In the genomic region with DNA sequence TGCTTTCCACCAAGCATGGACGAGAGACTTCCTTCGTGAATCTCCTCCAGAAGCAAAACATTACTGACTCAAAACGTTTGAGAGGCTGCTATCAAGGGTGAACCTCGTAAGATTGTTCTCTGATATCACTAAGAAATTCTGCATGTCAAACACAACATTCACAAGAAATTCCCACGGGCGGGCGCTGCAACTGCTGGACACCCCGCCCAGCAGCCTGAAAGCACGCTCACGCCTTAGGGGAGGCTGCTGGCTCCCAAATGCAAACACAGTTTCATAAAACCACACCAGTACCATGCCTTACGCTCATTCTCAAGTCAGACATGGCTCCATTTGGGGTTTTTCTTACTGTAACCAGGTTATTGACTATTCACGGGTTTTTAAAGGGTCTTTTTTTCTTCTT, we compare ENCODE assay signal across 26 cellular contexts. TPM values are rescaled to one million over a fixed set of nuclear protein-coding genes. Genes with fewer than 3 reads are reported as not detected.
DNase-seq lines count a peak whose midpoint lies in the region; ATAC-seq and TF ChIP-seq lines count a peak whose summit lies in the region.
"Had no signal": no experiment of that assay in that cellular context is flagged by ENCODE, and none has a peak within 500 bp of the region (broad histone marks: within the 10 kb centered on the region; RNA-seq: fewer than 3 reads in every experiment).

No MANE protein-coding gene starts in this region.

- no peaks in the 10 kb centered on the region for H3K79me2 ChIP-seq in OCI-LY7 (ENCODE audit: insufficient read depth, low read depth, low read length)
- H3K79me2 ChIP-seq: hepatocyte had no signal

- H3K4me3 ChIP-seq in OCI-LY7 (ENCODE audit: low read depth, low read length, poor library complexity, severe bottlenecking): no peak overlapping the region
- H3K4me3 ChIP-seq: A549, adrenal gland, hepatocyte, left ventricle myocardium inferior, SK-N-MC, tibial artery had no signal

- no peak overlapping the region for H3K4me3 Mint-ChIP-seq in activated T-cell treated with anti-CD3 and anti-CD28 coated beads, Interleukin-2, amount 50 U/mL, for 24 hours
- no peak overlapping the region for H3K4me3 Mint-ChIP-seq in activated T-cell treated with anti-CD3 and anti-CD28 coated beads, Interleukin-2, amount 50 U/mL, for 72 hours
- H3K4me3 Mint-ChIP-seq in activated CD8-positive, alpha-beta T cell treated with anti-CD3 and anti-CD28 coated beads, Interleukin-2, amount 10 ng/mL, durations not matched to agents 7 days and 5 days: no peak overlapping the region
- H3K4me3 Mint-ChIP-seq in type B pancreatic cell: no peak overlapping the region
- H3K4me3 Mint-ChIP-seq: brain had no signal

- no peak overlapping the region for H3K27ac ChIP-seq in OCI-LY7 (ENCODE audit: low read depth, low read length, poor library complexity, severe bottlenecking)
- H3K27ac ChIP-seq: A549, adrenal gland, epithelial cell of prostate, foreskin keratinocyte, hepatocyte, left ventricle myocardium inferior, SK-N-MC, tibial artery had no signal

- H3K36me3 ChIP-seq in OCI-LY7 (ENCODE audit: insufficient read depth, low read length): no peaks in the 10 kb centered on the region; the same call in 1 of the 2 replicates
- H3K36me3 ChIP-seq: adrenal gland, left ventricle myocardium inferior, tibial artery had no signal

- peak overlapping the region; percentile 2 for H3K27ac Mint-ChIP-seq in activated T-cell treated with anti-CD3 and anti-CD28 coated beads, Interleukin-2, amount 50 U/mL, for 24 hours
- H3K27ac Mint-ChIP-seq in activated T-cell treated with anti-CD3 and anti-CD28 coated beads, Interleukin-2, amount 50 U/mL, for 72 hours: no peak overlapping the region
- peak overlapping the region; percentile 43 for H3K27ac Mint-ChIP-seq in activated CD8-positive, alpha-beta T cell treated with anti-CD3 and anti-CD28 coated beads, Interleukin-2, amount 10 ng/mL, durations not matched to agents 7 days and 5 days
- H3K27ac Mint-ChIP-seq in type B pancreatic cell: peak overlapping the region; percentile 51

- H2AFZ ChIP-seq in OCI-LY7 (ENCODE audit: low read length): no peak overlapping the region
- H2AFZ ChIP-seq: hepatocyte had no signal

- ATAC-seq in activated T-cell treated with anti-CD3 and anti-CD28 coated beads, Interleukin-2, amount 50 U/mL, for 72 hours (replicated peaks in 1 of 2): no peak
- ATAC-seq in activated CD8-positive, alpha-beta T cell treated with anti-CD3 and anti-CD28 coated beads, Interleukin-2, amount 10 ng/mL, durations not matched to agents 7 days and 5 days: no peak
- no peak for ATAC-seq in GM18498 (IDR thresholded peaks at IDR 0.05; ENCODE audit: unreplicated experiment)
- ATAC-seq: A549, foreskin keratinocyte had no signal

- no peak for DNase-seq in activated T-cell treated with anti-CD3 and anti-CD28 coated beads, Interleukin-2, amount 50 U/mL, for 24 hours
- DNase-seq in activated T-cell treated with anti-CD3 and anti-CD28 coated beads, Interleukin-2, amount 50 U/mL, for 72 hours: no peak
- DNase-seq in activated CD8-positive, alpha-beta T cell treated with anti-CD3 and anti-CD28 coated beads, Interleukin-2, amount 10 ng/mL, durations not matched to agents 7 days and 5 days: no peak
- peak; percentile 24 for DNase-seq in mesenteric fat pad (ENCODE audit: low spot score)
- DNase-seq in type B pancreatic cell (ENCODE audit: extremely low spot score, unreplicated experiment): no peak
- no peak for DNase-seq in OCI-LY7 (ENCODE audit: low spot score)
- DNase-seq in GM19240 (ENCODE audit: insufficient read length, low spot score): no peak
- DNase-seq: activated CD4-positive, CD25-positive, alpha-beta regulatory T cell treated with anti-CD3 and anti-CD28 coated beads, Interleukin-2, amount 50 U/mL, for 72 hours; activated naive CD4-positive, alpha-beta T cell treated with Interleukin-2 at 50 U/mL for 16 hours; activated T-cell treated with anti-CD3 and anti-CD28 coated beads, Interleukin-2, amount 50 U/mL, for 48 hours; adrenal gland; foreskin keratinocyte; left ventricle myocardium inferior; mesendoderm; NCI-H1105; NCI-H187 treated with DMSO at 0.1 percent for 48 hours; NCI-H526 treated with DMSO at 0.1 percent for 48 hours; small intestine; tibial artery had no signal

- BruUV-seq in OCI-LY7 (replicated peaks; lab: Mats Ljungman, UMichigan): no TSS peak

- no peak overlapping the region for H3K4me2 ChIP-seq in OCI-LY7 (ENCODE audit: low read length)
- H3K4me2 ChIP-seq: A549, hepatocyte had no signal

- peaks cover 88% of the 10 kb centered on the region for H3K4me1 Mint-ChIP-seq in activated T-cell treated with anti-CD3 and anti-CD28 coated beads, Interleukin-2, amount 50 U/mL, for 24 hours (ENCODE audit: low read depth)
- H3K4me1 Mint-ChIP-seq in activated T-cell treated with anti-CD3 and anti-CD28 coated beads, Interleukin-2, amount 50 U/mL, for 72 hours (ENCODE audit: low read depth): peaks cover 65% of the 10 kb centered on the region
- H3K4me1 Mint-ChIP-seq in activated CD8-positive, alpha-beta T cell treated with anti-CD3 and anti-CD28 coated beads, Interleukin-2, amount 10 ng/mL, durations not matched to agents 7 days and 5 days (ENCODE audit: low read depth): peaks cover 71% of the 10 kb centered on the region
- peaks cover 63% of the 10 kb centered on the region for H3K4me1 Mint-ChIP-seq in type B pancreatic cell (ENCODE audit: unreplicated experiment)

- H3K4me1 ChIP-seq in OCI-LY7 (ENCODE audit: insufficient read depth, low read length, poor library complexity, severe bottlenecking): peaks cover 46% of the 10 kb centered on the region

- H4K20me1 ChIP-seq in OCI-LY7 (ENCODE audit: insufficient read depth, low read length): no peaks in the 10 kb centered on the region

- H3K9me3 ChIP-seq in OCI-LY7 (ENCODE audit: low read length): no peaks in the 10 kb centered on the region
- H3K9me3 ChIP-seq: A549, adrenal gland, left ventricle myocardium inferior, tibial artery had no signal

- POLR2A ChIA-PET in activated CD8-positive, alpha-beta T cell treated with anti-CD3 and anti-CD28 coated beads, Interleukin-2, amount 10 ng/mL, durations not matched to agents 7 days and 5 days (lab: Charles Lee): interaction anchor here (1.3 kb wide), 1 partner anchor 9 kb away, joined by 11 read pairs; no protein-coding TSS in a partner anchor
- POLR2A ChIA-PET in OCI-LY7 (lab: Charles Lee): no interaction called here

- H3K36me3 Mint-ChIP-seq in activated T-cell treated with anti-CD3 and anti-CD28 coated beads, Interleukin-2, amount 50 U/mL, for 24 hours (ENCODE audit: low read depth): peaks cover 79% of the 10 kb centered on the region
- H3K36me3 Mint-ChIP-seq in activated T-cell treated with anti-CD3 and anti-CD28 coated beads, Interleukin-2, amount 50 U/mL, for 72 hours (ENCODE audit: insufficient read depth in 2 of 2): peaks cover 6 to 14% of the 10 kb centered on the region in 2 donors
- H3K36me3 Mint-ChIP-seq in activated CD8-positive, alpha-beta T cell treated with anti-CD3 and anti-CD28 coated beads, Interleukin-2, amount 10 ng/mL, durations not matched to agents 7 days and 5 days (ENCODE audit: low read depth): peaks cover 73% of the 10 kb centered on the region
- H3K36me3 Mint-ChIP-seq in type B pancreatic cell: no peaks in the 10 kb centered on the region
- H3K36me3 Mint-ChIP-seq: brain had no signal

- CTCF ChIA-PET in activated CD8-positive, alpha-beta T cell treated with anti-CD3 and anti-CD28 coated beads, Interleukin-2, amount 10 ng/mL, durations not matched to agents 7 days and 5 days (lab: Charles Lee): interaction anchor here (1.4 kb wide), 1 partner anchor 25 kb away, joined by 6 read pairs; no protein-coding TSS in a partner anchor
- CTCF ChIA-PET in OCI-LY7 (lab: Charles Lee; ENCODE audit: unreplicated experiment): no interaction called here

- TF ChIP-seq CTCF in type B pancreatic cell (conservative IDR thresholded peaks at IDR 0.05): no peak
- TF ChIP-seq CTCF in OCI-LY7 (conservative IDR thresholded peaks at IDR 0.05; ENCODE audit: low read length): no peak

- no peaks in the 10 kb centered on the region for H3K9me3 Mint-ChIP-seq in activated T-cell treated with anti-CD3 and anti-CD28 coated beads, Interleukin-2, amount 50 U/mL, for 24 hours
- no peaks in the 10 kb centered on the region for H3K9me3 Mint-ChIP-seq in activated T-cell treated with anti-CD3 and anti-CD28 coated beads, Interleukin-2, amount 50 U/mL, for 72 hours
- no peaks in the 10 kb centered on the region for H3K9me3 Mint-ChIP-seq in activated CD8-positive, alpha-beta T cell treated with anti-CD3 and anti-CD28 coated beads, Interleukin-2, amount 10 ng/mL, durations not matched to agents 7 days and 5 days (ENCODE audit: insufficient read depth)
- no peaks in the 10 kb centered on the region for H3K9me3 Mint-ChIP-seq in type B pancreatic cell
- H3K9me3 Mint-ChIP-seq: brain had no signal

- intact Hi-C loops in OCI-LY7 (cut with micrococcal nuclease; ENCODE audit: unreplicated experiment): no loop called here

- H3K27me3 Mint-ChIP-seq in activated T-cell treated with anti-CD3 and anti-CD28 coated beads, Interleukin-2, amount 50 U/mL, for 24 hours: no peaks in the 10 kb centered on the region
- no peaks in the 10 kb centered on the region for H3K27me3 Mint-ChIP-seq in activated T-cell treated with anti-CD3 and anti-CD28 coated beads, Interleukin-2, amount 50 U/mL, for 72 hours (ENCODE audit: low read depth)
- no peaks in the 10 kb centered on the region for H3K27me3 Mint-ChIP-seq in activated CD8-positive, alpha-beta T cell treated with anti-CD3 and anti-CD28 coated beads, Interleukin-2, amount 10 ng/mL, durations not matched to agents 7 days and 5 days (ENCODE audit: low read depth)
- no peaks in the 10 kb centered on the region for H3K27me3 Mint-ChIP-seq in type B pancreatic cell

- H3K9me2 ChIP-seq in OCI-LY7 (ENCODE audit: insufficient read depth, low read length): no peaks in the 10 kb centered on the region

RNA-seq across cellular contexts. Expression of a gene that starts 39.0 kb away (rescaled TPM):
- 100 to 1,000 TPM; 101 to 107 TPM for total RNA-seq in activated T-cell treated with anti-CD3 and anti-CD28 coated beads, Interleukin-2, amount 50 U/mL, for 72 hours
- 10 to 100 TPM; 86.5 to 87.0 TPM for total RNA-seq in activated CD8-positive, alpha-beta T cell treated with anti-CD3 and anti-CD28 coated beads, Interleukin-2, amount 10 ng/mL, durations not matched to agents 7 days and 5 days
- total RNA-seq in mesenteric fat pad (45.2 TPM), type B pancreatic cell (ENCODE audit: low replicate concordance) (14.5 and 34.0 TPM in 2 replicates), OCI-LY7 (2022) (25.2 and 28.9 TPM in 2 replicates)
- total RNA-seq in OCI-LY7 (2014; rRNA removed; shearing (Covaris generic)): 13.5 and 16.4 TPM in 2 replicates
- total RNA-seq: Daoy had no signal
